Comparison of ENCODE assay signal across 7 cellular contexts in genomic region chrX:32087663-32088062, GRCh38.
"Had no signal": no experiment of that assay in that cellular context is flagged by ENCODE, and none has a peak within 500 bp of the region (broad histone marks: within the 10 kb centered on the region; RNA-seq: fewer than 3 reads in every experiment).

No MANE protein-coding gene starts in this region.

- FAIRE-seq: G401.6, GM12878, GM12891, GM12892, GM19239 had no signal

- DNase-seq: GDM1, GF-D8 had no signal

- H3K4me3 ChIP-seq: GM12878 had no signal

- ATAC-seq: GM12878 had no signal
